ENCODE assay signal across 17 cellular contexts in the genomic region with DNA sequence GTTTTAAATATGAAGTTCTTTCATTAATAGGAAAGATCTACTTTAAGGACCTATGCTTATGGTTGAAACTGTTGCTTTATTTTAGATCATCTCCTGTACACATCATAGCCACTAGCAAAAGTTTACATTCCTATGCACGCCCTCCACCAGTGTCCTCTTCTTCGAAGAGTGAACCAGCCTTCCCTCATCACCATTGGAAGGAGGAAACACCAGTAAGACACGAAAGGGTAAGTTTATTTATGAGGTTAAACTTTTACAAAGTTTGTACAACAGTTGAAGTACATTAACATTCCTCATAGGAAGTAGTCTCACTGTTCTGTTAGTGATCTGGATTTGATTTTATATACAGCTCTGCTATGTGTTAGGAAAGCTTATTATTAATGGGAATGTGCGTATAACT.
"Had no signal": no experiment of that assay in that cellular context is flagged by ENCODE, and none has a peak within 500 bp of the region (broad histone marks: within the 10 kb centered on the region; RNA-seq: fewer than 3 reads in every experiment).

No MANE protein-coding gene starts in this region.

- H3K27ac ChIP-seq: esophagus muscularis mucosa, left lung, neural progenitor cell, prostate gland, stomach had no signal

- H3K4me3 ChIP-seq: esophagus muscularis mucosa, left lung, neural progenitor cell, prostate gland, stomach had no signal

- H3K27me3 Mint-ChIP-seq: activated B cell treated with CpG ODN at 0.5 μM for 24 hours, naive B cell, T-cell had no signal

- H3K27me3 ChIP-seq: esophagus muscularis mucosa, left lung, neural progenitor cell, stomach had no signal

- H3K4me1 Mint-ChIP-seq: neural progenitor cell had no signal

- H3K4me3 Mint-ChIP-seq: activated B cell treated with CpG ODN at 0.5 μM for 24 hours; activated T-cell treated with anti-CD3 and anti-CD28 coated beads, Interleukin-2, amount 50 U/mL, for 4 hours; naive B cell; neural progenitor cell; T-cell had no signal

- H3K9me3 ChIP-seq: esophagus muscularis mucosa, left lung, prostate gland, stomach had no signal

- H3K27ac Mint-ChIP-seq: activated B cell treated with CpG ODN at 0.5 μM for 24 hours, neural progenitor cell, T-cell had no signal

- H3K9me3 Mint-ChIP-seq: activated B cell treated with CpG ODN at 0.5 μM for 24 hours; activated T-cell treated with anti-CD3 and anti-CD28 coated beads, Interleukin-2, amount 50 U/mL, for 4 hours; naive B cell; neural progenitor cell; T-cell had no signal

- DNase-seq: activated B cell treated with CpG ODN at 0.5 μM for 24 hours; activated CD4-positive, alpha-beta T cell treated with anti-CD3 and anti-CD28 coated beads for 4 hours; activated CD8-positive, alpha-beta memory T cell treated with anti-CD3 and anti-CD28 coated beads, Interleukin-2, amount 50 U/mL, for 4 hours; activated naive CD4-positive, alpha-beta T cell treated with anti-CD3 and anti-CD28 coated beads, Interleukin-2, amount 50 U/mL, for 16 hours; activated T-cell treated with anti-CD3 and anti-CD28 coated beads, Interleukin-2, amount 50 U/mL, for 4 hours; effector CD4-positive, alpha-beta T cell; islet precursor cell; left lung; naive B cell; right cardiac atrium; stomach; T-cell; T-helper 9 cell; trophoblast cell had no signal

- ATAC-seq: activated T-cell treated with anti-CD3 and anti-CD28 coated beads, Interleukin-2, amount 50 U/mL, for 4 hours; left lung; right cardiac atrium; T-cell had no signal
